8 cellular contexts compared by ENCODE assay signal in the genomic region with DNA sequence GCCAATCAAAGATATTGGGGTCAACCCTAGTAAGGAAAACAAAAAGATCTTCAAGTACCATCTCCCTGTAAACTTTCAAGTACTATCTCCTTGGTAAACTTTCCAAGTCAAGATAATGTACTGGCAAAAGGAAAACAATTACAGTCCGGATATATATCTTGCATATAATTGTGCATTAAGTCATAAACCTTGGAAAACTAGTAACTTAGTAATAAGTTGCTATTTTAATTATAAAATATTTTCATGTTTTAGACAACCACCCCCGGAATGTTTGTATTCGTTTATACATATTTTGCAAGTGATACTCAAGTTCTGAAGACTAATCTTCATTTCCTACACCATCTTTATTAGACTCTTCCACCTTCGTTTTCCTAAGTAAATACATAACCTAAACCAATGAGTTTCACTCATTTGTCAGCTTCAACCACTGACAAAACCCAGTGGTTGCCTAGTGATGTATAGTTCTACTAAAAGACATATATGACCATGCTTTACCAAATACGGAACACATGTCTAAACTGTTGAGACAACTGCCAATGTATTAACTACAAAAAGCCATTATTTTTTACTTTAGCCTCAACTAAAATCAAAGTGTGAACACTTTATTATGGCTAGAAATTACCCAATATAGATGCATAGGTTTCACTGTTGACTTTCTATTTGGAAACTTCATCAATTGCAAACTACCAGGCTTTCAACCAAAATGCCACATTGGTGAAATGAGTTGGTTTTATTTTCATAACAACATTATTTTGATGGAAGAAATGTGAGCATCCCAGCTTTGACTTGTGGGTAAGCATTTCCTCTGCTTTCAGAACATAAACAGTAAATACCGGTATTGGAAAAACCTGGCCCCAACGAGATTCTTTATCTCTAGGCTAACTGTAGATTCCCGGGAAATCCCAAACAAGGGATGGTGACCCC. TPM values are rescaled to one million over a fixed set of nuclear protein-coding genes. Genes with fewer than 3 reads are reported as not detected.
DNase-seq lines count a peak whose midpoint lies in the region; ATAC-seq, FAIRE-seq and TF ChIP-seq lines count a peak whose summit lies in the region.

No MANE protein-coding gene starts in this region.

- DNase-seq in PC-3 (peak; percentile 4), esophagus muscularis mucosa (ENCODE audit: extremely low spot score) (no peak), progenitor cell of endocrine pancreas (ENCODE audit: low spot score, unreplicated experiment) (no peak), NCI-H82 (lab: John Stamatoyannopoulos, UW) (no peak)
- DNase-seq in activated CD8-positive, alpha-beta memory T cell treated with anti-CD3 and anti-CD28 coated beads for 24 hours, result no peak
- DNase-seq in stimulated activated CD4-positive, alpha-beta T cell treated with anti-CD3 and anti-CD28 coated beads, Interleukin-2, amount 100 ng/mL, for 48 hours, result no peak

- FAIRE-seq in G401.6 (lab: Jason Lieb, UNC), result peak; percentile 92

- intact Hi-C loops in PC-3 (cut with micrococcal nuclease) (loop anchor here (1.0 to 10.0 kb wide), 5 partner anchors 138 to 504 kb away; no protein-coding TSS in a partner anchor), esophagus muscularis mucosa (cut with DNase I) (loop anchor here (10.0 kb wide), 1 partner anchor 594 kb away; a partner anchor contains a TSS)

- H3F3A ChIP-seq in PC-3 (ENCODE audit: low read length, unreplicated experiment), result no peaks in the 10 kb centered on the region

- H3K4me3 ChIP-seq in PC-3 (ENCODE audit: low read length) (peak overlapping the region; percentile 74), esophagus muscularis mucosa (peak overlapping the region; percentile 93 to 99 (median 96))

- peak overlapping the region; percentile 78 for H2AFZ ChIP-seq in PC-3 (ENCODE audit: low read length)

- peak overlapping the region; percentile 2 for H3K27ac ChIP-seq in PC-3 (ENCODE audit: low read length)
- peak overlapping the region; percentile 97 to 99 (median 99) for H3K27ac ChIP-seq in esophagus muscularis mucosa (replicated peaks in 1 of 4)

- H3K9me3 ChIP-seq in PC-3 (ENCODE audit: low read length), result no peaks in the 10 kb centered on the region
- no peaks in the 10 kb centered on the region for H3K9me3 ChIP-seq in esophagus muscularis mucosa

- no peaks in the 10 kb centered on the region for H3K9me2 ChIP-seq in PC-3 (replicated peaks; ENCODE audit: low read length)

- peaks cover 14% of the 10 kb centered on the region for H3K4me1 Mint-ChIP-seq in progenitor cell of endocrine pancreas (ENCODE audit: low read depth)

- TF ChIP-seq CTCF in PC-3 (conservative IDR thresholded peaks at IDR 0.05; ENCODE audit: low read depth, low read length), result no peak
- no peak for TF ChIP-seq CTCF in esophagus muscularis mucosa (IDR thresholded peaks at IDR 0.05)
- TF ChIP-seq CTCF in progenitor cell of endocrine pancreas (IDR thresholded peaks at IDR 0.05; ENCODE audit: unreplicated experiment), result no peak

- no peaks in the 10 kb centered on the region for H3K27me3 ChIP-seq in PC-3 (ENCODE audit: low read length)
- no peaks in the 10 kb centered on the region for H3K27me3 ChIP-seq in esophagus muscularis mucosa

- CTCF ChIA-PET in PC-3 (lab: Charles Lee), result no interaction called here

- H4K20me1 ChIP-seq in PC-3 (ENCODE audit: low read length), result no peaks in the 10 kb centered on the region; the same call in 1 of the 2 replicates

- no TSS peak for BruUV-seq in PC-3 (replicated peaks; lab: Mats Ljungman, UMichigan)

- H3K4me2 ChIP-seq in PC-3 (ENCODE audit: low read length), result peak overlapping the region; percentile 89

- TF ChIP-seq POLR2A in esophagus muscularis mucosa (IDR thresholded peaks at IDR 0.05; ENCODE audit: low read depth), result no peak

- H3K36me3 ChIP-seq in PC-3 (ENCODE audit: low read depth, low read length), result no peaks in the 10 kb centered on the region
- no peaks in the 10 kb centered on the region for H3K36me3 ChIP-seq in esophagus muscularis mucosa

- no peaks in the 10 kb centered on the region for H3K36me3 Mint-ChIP-seq in progenitor cell of endocrine pancreas (ENCODE audit: insufficient read depth)

- POLR2A ChIA-PET in PC-3 (lab: Charles Lee; ENCODE audit: unreplicated experiment), result interaction anchor here (0.6 to 1.1 kb wide), 2 partner anchors 76 to 157 kb away, joined by 3 read pairs; no protein-coding TSS in a partner anchor

- H3K4me1 ChIP-seq in PC-3 (ENCODE audit: insufficient read depth, low read length) (peaks cover 30% of the 10 kb centered on the region), esophagus muscularis mucosa (peaks cover 3 to 53% (median 41%) of the 10 kb centered on the region in 4 donors)

- peaks cover 12% of the 10 kb centered on the region for H3K27me3 Mint-ChIP-seq in progenitor cell of endocrine pancreas

- H3K9me3 Mint-ChIP-seq in progenitor cell of endocrine pancreas (ENCODE audit: low read depth), result peaks cover under 1% of the 10 kb centered on the region

- peak overlapping the region; percentile 46 for H3K9ac ChIP-seq in PC-3 (ENCODE audit: low read length)

- WGBS in esophagus muscularis mucosa, result 43% methylated on average over 8 of the region's 8 CpGs

- H3K27ac Mint-ChIP-seq in progenitor cell of endocrine pancreas, result peak overlapping the region; percentile 96

- ATAC-seq in PC-3 (no peak), GM18519 (IDR thresholded peaks at IDR 0.05; ENCODE audit: low FRiP score, unreplicated experiment) (no peak)

- TF ChIP-seq EP300 in esophagus muscularis mucosa (IDR thresholded peaks at IDR 0.05), result no peak

- H3K4me3 Mint-ChIP-seq in progenitor cell of endocrine pancreas (ENCODE audit: low read depth), result peak overlapping the region; percentile 89

- H3K79me2 ChIP-seq in PC-3 (ENCODE audit: low read length), result peaks cover 52% of the 10 kb centered on the region

RNA-seq across cellular contexts. Expression of a gene that starts 1.6 kb away (rescaled TPM):
- 18.7 and 24.6 TPM in 2 replicates for total RNA-seq in PC-3 (2014; rRNA removed)
- 100 to 1,000 TPM in 1 of 4 donors, 10 to 100 TPM in 3; 63.9 to 104 (median 74.2) TPM for total RNA-seq in esophagus muscularis mucosa
- 42.4 and 45.5 TPM in 2 replicates for total RNA-seq in progenitor cell of endocrine pancreas
